3 cellular contexts compared by ENCODE assay signal in genomic region chr22:37659066-37659896, GRCh38.
A peak's percentile ranks its signal among the peaks of the same experiment; 100 is the strongest.
TF ChIP-seq lines count a peak whose summit lies in the region.

No MANE protein-coding gene starts in this region.

TF ChIP-seq in HEK293T, 16 proteins besides CTCF, POLR2A, EP300 and RAD21:
- TF ChIP-seq SP1 (IDR thresholded peaks at IDR 0.05) = no peak
- peak; percentile 55 for TF ChIP-seq L3MBTL2 (conservative IDR thresholded peaks at IDR 0.05)
- TF ChIP-seq ELF4 (IDR thresholded peaks at IDR 0.05) = no peak
TF ChIP-seq in HEK293T: peak in this region for 1.

TF ChIP-seq in H1, 55 proteins besides CTCF, POLR2A, EP300 and RAD21:
- no peak for TF ChIP-seq KDM5A (IDR thresholded peaks at IDR 0.05; ENCODE audit: low read length)
- no peak for TF ChIP-seq ATF3 (IDR thresholded peaks at IDR 0.05; ENCODE audit: insufficient read depth, low read depth, low read length)
- 0 out of 4 replicates have a peak, but pooled peaks of 1 of the 2 experiments have one; percentile 4 for TF ChIP-seq SIN3A (conservative IDR thresholded peaks at IDR 0.05 in 1 of 2, IDR thresholded peaks at IDR 0.05 in 1 of 2; ENCODE audit: low read depth in 1 of 2, low read length in 2 of 2)
- TF ChIP-seq TCF12 (IDR thresholded peaks at IDR 0.05; ENCODE audit: low read depth, low read length) = no peak
- TF ChIP-seq BACH1 (IDR thresholded peaks at IDR 0.05; ENCODE audit: low read length) = 0 out of 2 replicates have a peak, but pooled peaks have one; percentile 20
- TF ChIP-seq RBBP5 (IDR thresholded peaks at IDR 0.05; ENCODE audit: borderline replicate concordance, low read depth, low read length) = 0 out of 2 replicates have a peak, but pooled peaks have one; percentile 35
- TF ChIP-seq E2F6 (IDR thresholded peaks at IDR 0.05) = no peak
- TF ChIP-seq KDM4A (IDR thresholded peaks at IDR 0.05; ENCODE audit: low read depth, low read length, severe bottlenecking) = peak; percentile 71
- 0 out of 2 replicates have a peak, but pooled peaks have one; percentile 13 for TF ChIP-seq MAX (IDR thresholded peaks at IDR 0.05)
- no peak for TF ChIP-seq SP4 (IDR thresholded peaks at IDR 0.05; ENCODE audit: low read length)
TF ChIP-seq in H1: peak in this region for 5.

TF ChIP-seq in neural cell, 6 proteins besides CTCF, POLR2A, EP300 and RAD21:
- TF ChIP-seq SMC3 (conservative IDR thresholded peaks at IDR 0.05; ENCODE audit: poor library complexity) = no peak
- peak; percentile 32 for TF ChIP-seq POLR2AphosphoS5 (IDR thresholded peaks at IDR 0.05)
- no peak for TF ChIP-seq REST (IDR thresholded peaks at IDR 0.05; ENCODE audit: borderline replicate concordance)
- no peak for TF ChIP-seq EZH2 (IDR thresholded peaks at IDR 0.05; ENCODE audit: borderline replicate concordance, insufficient read depth, low read length, poor library complexity, severe bottlenecking)
- TF ChIP-seq TAF1 (IDR thresholded peaks at IDR 0.05; ENCODE audit: low read depth) = no peak
- no peak for TF ChIP-seq MXI1 (conservative IDR thresholded peaks at IDR 0.05; ENCODE audit: poor library complexity, severe bottlenecking)
